ENCODE assay signal across 20 cellular contexts in genomic region chr7:22709857-22710256, GRCh38. TPM values are rescaled to one million over a fixed set of nuclear protein-coding genes. Genes with fewer than 3 reads are reported as not detected.
"Had no signal": no experiment of that assay in that cellular context is flagged by ENCODE, and none has a peak within 500 bp of the region (broad histone marks: within the 10 kb centered on the region; RNA-seq: fewer than 3 reads in every experiment).

No MANE protein-coding gene starts in this region.

- H3K4me1 ChIP-seq: colonic mucosa, prostate gland, suprapubic skin, upper lobe of right lung had no signal

- ATAC-seq: activated CD4-positive, CD25-positive, alpha-beta regulatory T cell treated with anti-CD3 and anti-CD28 coated beads, Interleukin-2, amount 50 U/mL, for 24 hours; gastrocnemius medialis; naive thymus-derived CD8-positive, alpha-beta T cell; sciatic nerve; stimulated activated naive CD8-positive, alpha-beta T cell treated with anti-CD3 and anti-CD28 coated beads, Interleukin-15, Interleukin-2, amounts not matched to agents 100 U/mL and 50 U/mL, for 24 hours; upper lobe of right lung had no signal

- H3K27ac Mint-ChIP-seq: activated naive CD4-positive, alpha-beta T cell treated with anti-CD3 and anti-CD28 coated beads, Interleukin-2, amount 50 U/mL, for 24 hours; mesothelial cell of epicardium; naive thymus-derived CD8-positive, alpha-beta T cell; T-helper 1 cell treated with Interleukin-12 subunit alpha and Interleukin-12 subunit beta and Interleukin-4 antibody, amounts not matched to agents 30 μg/mL and 1 μg/mL, for 36 hours had no signal

- DNase-seq: activated CD4-positive, alpha-beta T cell treated with anti-CD3 and anti-CD28 coated beads, Interleukin-2, amount 50 U/mL, for 4 hours; activated T-cell treated with anti-CD3 and anti-CD28 coated beads, Interleukin-2, amount 50 U/mL, for 1 hour; caudate nucleus; colonic mucosa; effector CD4-positive, alpha-beta T cell; gastrocnemius medialis; kidney; left ventricle myocardium inferior; naive thymus-derived CD8-positive, alpha-beta T cell; occipital lobe; stimulated activated CD4-positive, alpha-beta T cell treated with anti-CD3 and anti-CD28 coated beads, Interleukin-2, amount 100 ng/mL, for 24 hours; stimulated activated naive CD8-positive, alpha-beta T cell treated with anti-CD3 and anti-CD28 coated beads, Interleukin-15, Interleukin-2, amounts not matched to agents 100 U/mL and 50 U/mL, for 24 hours; upper lobe of right lung had no signal

- H3K4me3 Mint-ChIP-seq: activated naive CD4-positive, alpha-beta T cell treated with anti-CD3 and anti-CD28 coated beads, Interleukin-2, amount 50 U/mL, for 24 hours; mesothelial cell of epicardium; naive thymus-derived CD8-positive, alpha-beta T cell; T-helper 1 cell treated with Interleukin-12 subunit alpha and Interleukin-12 subunit beta and Interleukin-4 antibody, amounts not matched to agents 30 μg/mL and 1 μg/mL, for 36 hours had no signal

- H3K9me3 Mint-ChIP-seq: activated naive CD4-positive, alpha-beta T cell treated with anti-CD3 and anti-CD28 coated beads, Interleukin-2, amount 50 U/mL, for 24 hours; mesothelial cell of epicardium; naive thymus-derived CD8-positive, alpha-beta T cell; T-helper 1 cell treated with Interleukin-12 subunit alpha and Interleukin-12 subunit beta and Interleukin-4 antibody, amounts not matched to agents 30 μg/mL and 1 μg/mL, for 36 hours had no signal

- H3K27ac ChIP-seq: colonic mucosa, gastrocnemius medialis, left ventricle myocardium inferior, prostate gland, suprapubic skin, upper lobe of right lung had no signal

- H3K27me3 ChIP-seq: colonic mucosa, gastrocnemius medialis, suprapubic skin, upper lobe of right lung had no signal

- H3K4me3 ChIP-seq: colonic mucosa, gastrocnemius medialis, left ventricle myocardium inferior, prostate gland, suprapubic skin, upper lobe of right lung had no signal

- FAIRE-seq: kidney had no signal

- H3K27me3 Mint-ChIP-seq: activated naive CD4-positive, alpha-beta T cell treated with anti-CD3 and anti-CD28 coated beads, Interleukin-2, amount 50 U/mL, for 24 hours had no signal

- H3K4me1 Mint-ChIP-seq: activated naive CD4-positive, alpha-beta T cell treated with anti-CD3 and anti-CD28 coated beads, Interleukin-2, amount 50 U/mL, for 24 hours; mesothelial cell of epicardium had no signal

- H3K36me3 Mint-ChIP-seq: activated naive CD4-positive, alpha-beta T cell treated with anti-CD3 and anti-CD28 coated beads, Interleukin-2, amount 50 U/mL, for 24 hours; mesothelial cell of epicardium; naive thymus-derived CD8-positive, alpha-beta T cell had no signal

- H3K9me3 ChIP-seq: colonic mucosa, gastrocnemius medialis, left ventricle myocardium inferior, prostate gland, suprapubic skin, upper lobe of right lung had no signal

- H3K36me3 ChIP-seq: colonic mucosa, gastrocnemius medialis, left ventricle myocardium inferior, prostate gland, suprapubic skin, upper lobe of right lung had no signal

RNA-seq across cellular contexts. Expression of gene IL6, which starts 17.1 kb away (rescaled TPM):
- total RNA-seq: naive thymus-derived CD8-positive, alpha-beta T cell; occipital lobe; prostate gland had no signal
- polyA plus RNA-seq: naive thymus-derived CD8-positive, alpha-beta T cell had no signal
